24 cellular contexts compared by ENCODE assay signal in the genomic region with DNA sequence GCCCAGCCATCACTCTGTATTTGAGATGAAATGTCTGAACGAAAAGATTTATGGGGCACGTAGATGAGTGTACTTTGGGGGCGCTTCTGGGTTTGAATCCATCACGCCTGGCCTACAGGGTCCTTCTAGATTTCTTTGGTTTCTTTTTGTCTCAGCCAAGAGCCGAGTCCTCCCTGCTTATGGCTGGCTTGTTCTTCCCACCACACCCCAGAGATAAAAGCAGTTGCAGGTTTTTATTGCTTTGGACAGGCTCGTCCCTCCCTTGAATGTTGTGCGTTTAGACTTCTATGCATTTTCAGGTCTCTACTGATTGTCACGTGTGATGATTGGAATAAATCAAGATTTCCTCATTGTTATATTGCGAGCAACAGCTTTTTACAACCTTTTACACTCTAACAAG. TPM values are rescaled to one million over a fixed set of nuclear protein-coding genes. Genes with fewer than 3 reads are reported as not detected.
"Had no signal": no experiment of that assay in that cellular context is flagged by ENCODE, and none has a peak within 500 bp of the region (broad histone marks: within the 10 kb centered on the region; RNA-seq: fewer than 3 reads in every experiment).

No MANE protein-coding gene starts in this region.

- H3K9me3 ChIP-seq: lower lobe of right lung, ovary, suprapubic skin, thoracic aorta, tibial artery, uterus had no signal

- DNase-seq: heart right ventricle; islet precursor cell; left ventricle myocardium superior; lower lobe of right lung; mammary epithelial cell; mesenchymal stem cell; naive thymus-derived CD4-positive, alpha-beta T cell; ovary; retina; right cardiac atrium; spleen; stimulated activated CD4-positive, alpha-beta T cell treated with anti-CD3 and anti-CD28 coated beads, Interleukin-4, amount 100 ng/mL, for 24 hours; stimulated activated naive CD4-positive, alpha-beta T cell; tibial artery; uterus had no signal

- H3K27me3 ChIP-seq: hepatocyte, ovary, suprapubic skin, tibial artery, uterus had no signal

- H3K27ac ChIP-seq: heart right ventricle, hepatocyte, lower lobe of right lung, ovary, skin epidermis, spleen, suprapubic skin, thoracic aorta, tibial artery, uterus had no signal

- H3K36me3 ChIP-seq: heart right ventricle, lower lobe of right lung, ovary, spleen, suprapubic skin, thoracic aorta, tibial artery, uterus had no signal

- ATAC-seq: heart right ventricle; left lobe of liver; left ventricle myocardium superior; lower lobe of right lung; naive thymus-derived CD4-positive, alpha-beta T cell; natural killer cell treated with Interleukin-12 subunit alpha and Interleukin-12 subunit beta and Interleukin-15 and Interleukin-18, amount 100 ng/mL, for 72 hours; right cardiac atrium; sciatic nerve; stimulated activated effector memory CD8-positive, alpha-beta T cell treated with anti-CD3 and anti-CD28 coated beads, Interleukin-12 subunit alpha, Interleukin-12 subunit beta, amount 100 ng/mL, for 72 hours had no signal

- H3K4me1 ChIP-seq: heart right ventricle, lower lobe of right lung, spleen, suprapubic skin, tibial artery, uterus had no signal

- H3K4me3 ChIP-seq: heart right ventricle, hepatocyte, lower lobe of right lung, ovary, skin epidermis, spleen, suprapubic skin, thoracic aorta, tibial artery, uterus had no signal

RNA-seq across cellular contexts. Expression of gene OTUD7A, which starts 55.1 kb away (rescaled TPM):
- total RNA-seq: myocyte had no signal
